Comparison of ENCODE assay signal across 18 cellular contexts in the genomic region with DNA sequence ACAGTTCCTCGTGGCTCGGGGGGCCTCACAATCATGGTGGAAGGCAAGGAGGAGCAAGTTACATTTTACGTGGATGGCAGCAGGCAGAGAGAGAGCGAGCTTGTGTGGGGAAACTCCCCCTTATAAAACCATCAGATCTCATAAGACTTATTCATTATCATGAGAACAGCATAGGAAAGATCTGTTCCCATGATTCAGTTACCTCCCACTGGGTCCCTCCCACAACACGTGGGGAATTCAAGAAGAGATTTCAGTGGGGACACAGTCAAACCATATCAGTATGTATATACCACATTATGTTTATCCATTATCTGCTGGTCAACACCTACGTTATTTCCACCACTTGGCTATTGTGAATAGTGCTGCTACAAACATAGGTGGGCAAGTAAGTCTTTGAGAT.
A peak's percentile ranks its signal among the peaks of the same experiment; 100 is the strongest.
DNase-seq lines count a peak whose midpoint lies in the region; ATAC-seq and TF ChIP-seq lines count a peak whose summit lies in the region.
"Had no signal": no experiment of that assay in that cellular context is flagged by ENCODE, and none has a peak within 500 bp of the region (broad histone marks: within the 10 kb centered on the region; RNA-seq: fewer than 3 reads in every experiment).

No MANE protein-coding gene starts in this region.

- no peaks in the 10 kb centered on the region for H3K9me3 Mint-ChIP-seq in activated CD4-positive, alpha-beta memory T cell treated with anti-CD3 and anti-CD28 coated beads for 36 hours
- no peaks in the 10 kb centered on the region for H3K9me3 Mint-ChIP-seq in mesothelial cell of epicardium

- H3K27me3 ChIP-seq in right cardiac atrium (ENCODE audit: control insufficient read depth, insufficient read depth) (no peaks in the 10 kb centered on the region), esophagus muscularis mucosa (no peaks in the 10 kb centered on the region)
- no peaks in the 10 kb centered on the region for H3K27me3 ChIP-seq in effector memory CD4-positive, alpha-beta T cell (replicated peaks; ENCODE audit: control insufficient read depth, insufficient read depth, low read length, poor library complexity, severe bottlenecking)
- H3K27me3 ChIP-seq: Peyer's patch, right lobe of liver had no signal

- H3K27ac ChIP-seq in right cardiac atrium (ENCODE audit: low read length): no peak overlapping the region
- peak overlapping the region; percentile 70 for H3K27ac ChIP-seq in effector memory CD4-positive, alpha-beta T cell (ENCODE audit: insufficient read depth, low read length, poor library complexity, severe bottlenecking)
- H3K27ac ChIP-seq in RWPE1: no peak overlapping the region
- H3K27ac ChIP-seq in esophagus muscularis mucosa (replicated peaks in 1 of 4): no peak overlapping the region
- H3K27ac ChIP-seq: right lobe of liver, VCaP had no signal

- no peak for ATAC-seq in Right ventricle myocardium inferior
- no peak for ATAC-seq in right cardiac atrium
- peak; percentile 33 for ATAC-seq in stimulated activated naive CD8-positive, alpha-beta T cell treated with anti-CD3 and anti-CD28 coated beads, Interleukin-15, Interleukin-2, amounts not matched to agents 100 U/mL and 50 U/mL, for 24 hours
- ATAC-seq: left cardiac atrium had no signal

- POLR2A ChIA-PET in activated CD4-positive, alpha-beta memory T cell treated with anti-CD3 and anti-CD28 coated beads for 36 hours (lab: Charles Lee): interaction anchor here (2.3 kb wide), 1 partner anchor 20 kb away, joined by 6 read pairs; no protein-coding TSS in a partner anchor
- POLR2A ChIA-PET in RWPE1 (lab: Yijun Ruan, JAX; ENCODE audit: low non-redundant PET): no interaction called here

- no peaks in the 10 kb centered on the region for H3K27me3 Mint-ChIP-seq in activated CD4-positive, alpha-beta memory T cell treated with anti-CD3 and anti-CD28 coated beads for 36 hours
- no peaks in the 10 kb centered on the region for H3K27me3 Mint-ChIP-seq in mesothelial cell of epicardium (ENCODE audit: low read depth)

- DNase-seq in Right ventricle myocardium inferior (ENCODE audit: missing footprints): peak; percentile 39
- DNase-seq in right cardiac atrium: no peak
- peak; percentile 53 for DNase-seq in activated CD4-positive, alpha-beta memory T cell treated with anti-CD3 and anti-CD28 coated beads for 36 hours
- DNase-seq in effector memory CD4-positive, alpha-beta T cell: peak in 1 of 3 donors; percentile 21
- DNase-seq in stimulated activated naive CD8-positive, alpha-beta T cell treated with anti-CD3 and anti-CD28 coated beads, Interleukin-15, Interleukin-2, amounts not matched to agents 100 U/mL and 50 U/mL, for 24 hours: peak; percentile 20
- DNase-seq in RWPE1 (ENCODE audit: low spot score): no peak
- DNase-seq in mesothelial cell of epicardium (ENCODE audit: low spot score in 2 of 2, unreplicated experiment in 2 of 2): no peak
- DNase-seq in esophagus muscularis mucosa (ENCODE audit: extremely low spot score): no peak
- DNase-seq: hypothalamus, left cardiac atrium, NCI-H2029, NCI-H526, nucleus accumbens, Peyer's patch, right lobe of liver, substantia nigra had no signal

- H3K4me1 ChIP-seq in right cardiac atrium (ENCODE audit: control insufficient read depth, insufficient read depth, low read length) (no peaks in the 10 kb centered on the region), esophagus muscularis mucosa (no peaks in the 10 kb centered on the region)
- H3K4me1 ChIP-seq in effector memory CD4-positive, alpha-beta T cell (ENCODE audit: control insufficient read depth, insufficient read depth, low read length, poor library complexity, severe bottlenecking): peaks cover 18% of the 10 kb centered on the region
- H3K4me1 ChIP-seq: HAP-1, right lobe of liver had no signal

- CTCF ChIA-PET in activated CD4-positive, alpha-beta memory T cell treated with anti-CD3 and anti-CD28 coated beads for 36 hours (lab: Charles Lee): no interaction called here
- CTCF ChIA-PET in RWPE1 (lab: Yijun Ruan, JAX): no interaction called here

- H3K9me3 ChIP-seq in right cardiac atrium (ENCODE audit: control insufficient read depth, low read length) (no peaks in the 10 kb centered on the region), esophagus muscularis mucosa (no peaks in the 10 kb centered on the region)
- H3K9me3 ChIP-seq in effector memory CD4-positive, alpha-beta T cell (ENCODE audit: control insufficient read depth, low read length): no peaks in the 10 kb centered on the region
- H3K9me3 ChIP-seq: HAP-1, Peyer's patch, right lobe of liver had no signal

- peaks cover 53% of the 10 kb centered on the region for H3K4me1 Mint-ChIP-seq in activated CD4-positive, alpha-beta memory T cell treated with anti-CD3 and anti-CD28 coated beads for 36 hours (ENCODE audit: low read depth)
- H3K4me1 Mint-ChIP-seq in mesothelial cell of epicardium: peaks cover 7% of the 10 kb centered on the region

- H3K36me3 ChIP-seq in effector memory CD4-positive, alpha-beta T cell (ENCODE audit: control insufficient read depth, insufficient read depth, low read length): no peaks in the 10 kb centered on the region
- H3K36me3 ChIP-seq in esophagus muscularis mucosa: no peaks in the 10 kb centered on the region
- H3K36me3 ChIP-seq: HAP-1, Peyer's patch, right lobe of liver had no signal

- no peak for TF ChIP-seq CTCF in RWPE1 (conservative IDR thresholded peaks at IDR 0.05; ENCODE audit: low read depth)
- TF ChIP-seq CTCF in mesothelial cell of epicardium (IDR thresholded peaks at IDR 0.05; ENCODE audit: unreplicated experiment): no peak
- no peak for TF ChIP-seq CTCF in esophagus muscularis mucosa (IDR thresholded peaks at IDR 0.05)

- no peak for TF ChIP-seq POLR2A in esophagus muscularis mucosa (IDR thresholded peaks at IDR 0.05; ENCODE audit: low read depth)

- no peaks in the 10 kb centered on the region for H3K36me3 Mint-ChIP-seq in activated CD4-positive, alpha-beta memory T cell treated with anti-CD3 and anti-CD28 coated beads for 36 hours
- no peaks in the 10 kb centered on the region for H3K36me3 Mint-ChIP-seq in mesothelial cell of epicardium

- TF ChIP-seq EP300 in esophagus muscularis mucosa (IDR thresholded peaks at IDR 0.05): no peak

- 91% methylated on average over 6 of the region's 6 CpGs for WGBS in right cardiac atrium
- WGBS in esophagus muscularis mucosa: 89% methylated on average over 6 of the region's 6 CpGs

- peak overlapping the region; percentile 30 for H3K27ac Mint-ChIP-seq in activated CD4-positive, alpha-beta memory T cell treated with anti-CD3 and anti-CD28 coated beads for 36 hours
- H3K27ac Mint-ChIP-seq in mesothelial cell of epicardium: no peak overlapping the region

- peak overlapping the region; percentile 16 for H3K4me3 Mint-ChIP-seq in activated CD4-positive, alpha-beta memory T cell treated with anti-CD3 and anti-CD28 coated beads for 36 hours
- H3K4me3 Mint-ChIP-seq in mesothelial cell of epicardium: no peak overlapping the region

- H3K4me3 ChIP-seq in right cardiac atrium (ENCODE audit: low read length) (no peak overlapping the region), esophagus muscularis mucosa (no peak overlapping the region)
- peak overlapping the region; percentile 1 for H3K4me3 ChIP-seq in effector memory CD4-positive, alpha-beta T cell (ENCODE audit: insufficient read depth, low read depth, low read length, poor library complexity, severe bottlenecking)
- H3K4me3 ChIP-seq: HAP-1, Peyer's patch, right lobe of liver had no signal

- intact Hi-C loops in Right ventricle myocardium inferior (cut with DNase I): no loop called here
- intact Hi-C loops in right cardiac atrium (cut with DNase I): no loop called here
- intact Hi-C loops in activated CD4-positive, alpha-beta memory T cell treated with anti-CD3 and anti-CD28 coated beads for 36 hours (cut with micrococcal nuclease): loop anchor here (1.0 to 5.0 kb wide), 5 partner anchors 416 to 1659 kb away; a partner anchor contains a TSS
- intact Hi-C loops in esophagus muscularis mucosa (cut with DNase I): no loop called here

Comparison
In these comparisons a context has a peak if more than half of its experiments do, and no peak if none do; other contexts are left out.
1. DNase-seq: peak in Right ventricle myocardium inferior (single experiment), activated CD4-positive, alpha-beta memory T cell treated with anti-CD3 and anti-CD28 coated beads for 36 hours (single experiment) and stimulated activated naive CD8-positive, alpha-beta T cell treated with anti-CD3 and anti-CD28 coated beads, Interleukin-15, Interleukin-2, amounts not matched to agents 100 U/mL and 50 U/mL, for 24 hours (single experiment); none in right cardiac atrium (0 of 3), RWPE1 (single experiment), mesothelial cell of epicardium (0 of 2) and esophagus muscularis mucosa (single experiment).